ENCODE assay signal across 21 cellular contexts in the genomic region with DNA sequence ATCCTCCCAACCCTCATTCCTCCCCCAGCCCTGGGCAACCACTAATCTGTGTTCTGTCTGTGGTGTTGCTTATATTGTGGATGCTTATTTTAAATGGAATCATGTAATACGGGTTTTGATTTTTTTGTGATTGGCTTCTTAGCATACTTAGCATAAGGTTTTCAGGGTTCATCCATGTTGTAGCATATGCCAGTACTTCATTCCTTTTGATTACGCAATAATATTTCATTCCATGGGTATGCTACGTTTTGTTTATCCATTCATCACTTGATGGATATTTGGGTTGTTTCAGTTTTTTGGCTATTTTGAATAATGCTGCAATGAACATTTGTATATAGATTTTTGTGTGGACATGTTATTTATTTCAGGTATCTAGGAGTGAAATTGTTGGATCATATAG.
A peak's percentile ranks its signal among the peaks of the same experiment; 100 is the strongest.
DNase-seq lines count a peak whose midpoint lies in the region; ATAC-seq, FAIRE-seq and TF ChIP-seq lines count a peak whose summit lies in the region.
"Had no signal": no experiment of that assay in that cellular context is flagged by ENCODE, and none has a peak within 500 bp of the region (broad histone marks: within the 10 kb centered on the region; RNA-seq: fewer than 3 reads in every experiment).

No MANE protein-coding gene starts in this region.

- H2AFZ ChIP-seq in HepG2 (ENCODE audit: low read length), result no peak overlapping the region
- no peak overlapping the region for H2AFZ ChIP-seq in astrocyte (ENCODE audit: low read depth, low read length)
- H2AFZ ChIP-seq: PC-9 had no signal

- no peak for FAIRE-seq in HepG2 (lab: Jason Lieb, UNC)
- no peak for FAIRE-seq in astrocyte (lab: Jason Lieb, UNC)
- FAIRE-seq: G401.6, GM12891 had no signal

- no peak for DNase-seq in HepG2 (ENCODE audit: low spot score)
- no peak for DNase-seq in right lobe of liver
- DNase-seq in astrocyte (ENCODE audit: low read depth), result peak; percentile 30
- peak; percentile 30 for DNase-seq in fibroblast of mammary gland (ENCODE audit: low read depth)
- DNase-seq in cerebellum (ENCODE audit: low spot score), result no peak
- no peak for DNase-seq in T-helper 2 cell
- no peak for DNase-seq in activated naive CD4-positive, alpha-beta T cell treated with anti-CD3 and anti-CD28 coated beads for 36 hours
- DNase-seq in naive thymus-derived CD8-positive, alpha-beta T cell, result no peak
- DNase-seq: 8988T, Caco-2, DMS53, KBM-7, NCI-H1048, NCI-H146, NCI-H2081 treated with DMSO at 0.1 percent for 48 hours, NCI-H2227 treated with DMSO at 0.1 percent for 48 hours, PC-9, SK-N-SH had no signal

- H3K4me3 ChIP-seq in HepG2 (replicated peaks in 1 of 3; ENCODE audit: insufficient read depth in 1 of 3, low read depth in 2 of 3, low read length in 3 of 3) (no peak overlapping the region), right lobe of liver (no peak overlapping the region), astrocyte (ENCODE audit: insufficient read depth, low read depth, low read length) (no peak overlapping the region), fibroblast of mammary gland (ENCODE audit: control insufficient read depth, low read depth, low read length) (no peak overlapping the region)
- H3K4me3 ChIP-seq: PC-9 had no signal

- CTCF ChIA-PET in HepG2 (lab: Yijun Ruan, JAX; ENCODE audit: low intra/inter-chr PET ratio, low total read pairs), result no interaction called here
- CTCF ChIA-PET in activated naive CD4-positive, alpha-beta T cell treated with anti-CD3 and anti-CD28 coated beads for 36 hours (lab: Charles Lee), result no interaction called here

- peaks cover 9% of the 10 kb centered on the region for H3K9me3 Mint-ChIP-seq in astrocyte (ENCODE audit: unreplicated experiment)
- H3K9me3 Mint-ChIP-seq in activated naive CD4-positive, alpha-beta T cell treated with anti-CD3 and anti-CD28 coated beads for 36 hours, result peaks cover 2% of the 10 kb centered on the region
- H3K9me3 Mint-ChIP-seq in naive thymus-derived CD8-positive, alpha-beta T cell, result peaks cover 0 to 10% (median 2%) of the 10 kb centered on the region in 9 donors

- in situ Hi-C loops in HepG2 (cut with HindIII; ENCODE audit: extremely low pct_ligation_motif_present, low pct_unique_long_range_greater_than_20kb), result no loop called here

- TF ChIP-seq POLR2A in HepG2 (IDR thresholded peaks at IDR 0.05; ENCODE audit: insufficient read depth in 1 of 2, low read depth in 2 of 2, low read length in 2 of 2), result no peak
- TF ChIP-seq POLR2A in right lobe of liver (IDR thresholded peaks at IDR 0.05), result no peak

- no peak for TF ChIP-seq EP300 in HepG2 (IDR thresholded peaks at IDR 0.05; ENCODE audit: low read depth in 2 of 2, low read length in 2 of 2)
- TF ChIP-seq EP300 in HepG2 (CRISPR knock-in tag; IDR thresholded peaks at IDR 0.05; ENCODE audit: borderline replicate concordance), result no peak

- TF ChIP-seq RAD21 in HepG2 (CRISPR knock-in tag; IDR thresholded peaks at IDR 0.05), result no peak

- H3K9me3 ChIP-seq in HepG2 (ENCODE audit: low read length) (no peaks in the 10 kb centered on the region), right lobe of liver (no peaks in the 10 kb centered on the region), astrocyte (ENCODE audit: insufficient read depth, low read depth, low read length) (no peaks in the 10 kb centered on the region)
- H3K9me3 ChIP-seq: SK-N-SH had no signal

- POLR2A ChIA-PET in HepG2 (lab: Yijun Ruan, JAX), result no interaction called here
- POLR2A ChIA-PET in naive thymus-derived CD8-positive, alpha-beta T cell (lab: Charles Lee), result no interaction called here

- intact Hi-C loops in HepG2 (cut with micrococcal nuclease; ENCODE audit: unreplicated experiment), result no loop called here
- intact Hi-C loops in right lobe of liver (cut with DNase I), result no loop called here
- intact Hi-C loops in activated naive CD4-positive, alpha-beta T cell treated with anti-CD3 and anti-CD28 coated beads for 36 hours (cut with micrococcal nuclease), result no loop called here

- no peaks in the 10 kb centered on the region for H3K79me2 ChIP-seq in HepG2 (ENCODE audit: insufficient read depth, low read length)
- H3K79me2 ChIP-seq in astrocyte (ENCODE audit: insufficient read depth, low read length), result peaks cover 9% of the 10 kb centered on the region

- ATAC-seq in HepG2 (no peak), right lobe of liver (no peak)
- no peak for ATAC-seq in naive thymus-derived CD8-positive, alpha-beta T cell

- no peak overlapping the region for H3K4me3 Mint-ChIP-seq in astrocyte (ENCODE audit: unreplicated experiment)
- H3K4me3 Mint-ChIP-seq in activated naive CD4-positive, alpha-beta T cell treated with anti-CD3 and anti-CD28 coated beads for 36 hours, result no peak overlapping the region
- H3K4me3 Mint-ChIP-seq in naive thymus-derived CD8-positive, alpha-beta T cell, result no peak overlapping the region
- H3K4me3 Mint-ChIP-seq: CD14-positive monocyte had no signal

- H3K27me3 ChIP-seq in HepG2 (ENCODE audit: control insufficient read depth in 1 of 2, insufficient read depth in 2 of 2, low read length in 2 of 2) (no peaks in the 10 kb centered on the region), right lobe of liver (no peaks in the 10 kb centered on the region), astrocyte (ENCODE audit: insufficient read depth, low read length) (no peaks in the 10 kb centered on the region)

- H3K4me2 ChIP-seq in HepG2 (ENCODE audit: low read depth, low read length) (no peak overlapping the region), astrocyte (ENCODE audit: low read length) (no peak overlapping the region)
- H3K4me2 ChIP-seq: PC-9, SK-N-SH had no signal

- no peak overlapping the region for H3K27ac Mint-ChIP-seq in astrocyte (ENCODE audit: unreplicated experiment)
- H3K27ac Mint-ChIP-seq in activated naive CD4-positive, alpha-beta T cell treated with anti-CD3 and anti-CD28 coated beads for 36 hours, result no peak overlapping the region
- H3K27ac Mint-ChIP-seq in naive thymus-derived CD8-positive, alpha-beta T cell, result no peak overlapping the region
- H3K27ac Mint-ChIP-seq: CD14-positive monocyte had no signal

- H3K9ac ChIP-seq in HepG2 (ENCODE audit: insufficient read depth, low read depth, low read length), result no peak overlapping the region
- no peak overlapping the region for H3K9ac ChIP-seq in astrocyte (ENCODE audit: low read length)
- H3K9ac ChIP-seq: SK-N-SH had no signal

- H3K27me3 Mint-ChIP-seq in astrocyte (ENCODE audit: low read depth, unreplicated experiment), result no peaks in the 10 kb centered on the region
- no peaks in the 10 kb centered on the region for H3K27me3 Mint-ChIP-seq in activated naive CD4-positive, alpha-beta T cell treated with anti-CD3 and anti-CD28 coated beads for 36 hours (ENCODE audit: low read depth)
- peaks cover 0 to 28% (median 1%) of the 10 kb centered on the region in 5 donors for H3K27me3 Mint-ChIP-seq in naive thymus-derived CD8-positive, alpha-beta T cell

- TF ChIP-seq CTCF in HepG2 (CRISPR knock-in tag; IDR thresholded peaks at IDR 0.05) (no peak), right lobe of liver (IDR thresholded peaks at IDR 0.05) (no peak), astrocyte (IDR thresholded peaks at IDR 0.05; ENCODE audit: insufficient read depth, low read depth, low read length) (no peak), fibroblast of mammary gland (conservative IDR thresholded peaks at IDR 0.05; ENCODE audit: control insufficient read depth, insufficient read depth, low read depth, low read length) (no peak)

- WGBS in HepG2 (ENCODE audit: low lambda C conversion rate), result 98% methylated on average over 3 of the region's 3 CpGs
- 60% methylated on average over 3 of the region's 3 CpGs for WGBS in right lobe of liver (ENCODE audit: insufficient coverage, low coverage, low lambda C conversion rate, missing lambda C conversion rate)

- no peaks in the 10 kb centered on the region; a peak in 1 of 5 replicates for H3K36me3 ChIP-seq in HepG2 (replicated peaks in 1 of 2; ENCODE audit: control insufficient read depth in 1 of 2, insufficient read depth in 2 of 2, low read length in 2 of 2)
- no peaks in the 10 kb centered on the region for H3K36me3 ChIP-seq in right lobe of liver
- no peaks in the 10 kb centered on the region for H3K36me3 ChIP-seq in astrocyte (ENCODE audit: insufficient read depth, low read length)

- no TSS peak for BruUV-seq in HepG2 (replicated peaks; lab: Mats Ljungman, UMichigan)

- peaks cover 19% of the 10 kb centered on the region for H3K4me1 Mint-ChIP-seq in astrocyte (ENCODE audit: low read depth, unreplicated experiment)
- H3K4me1 Mint-ChIP-seq in activated naive CD4-positive, alpha-beta T cell treated with anti-CD3 and anti-CD28 coated beads for 36 hours (ENCODE audit: low read depth), result no peaks in the 10 kb centered on the region
- H3K4me1 Mint-ChIP-seq in naive thymus-derived CD8-positive, alpha-beta T cell, result no peaks in the 10 kb centered on the region
- H3K4me1 Mint-ChIP-seq: CD14-positive monocyte had no signal

- no peaks in the 10 kb centered on the region for H4K20me1 ChIP-seq in HepG2 (ENCODE audit: insufficient read depth, low read length)
- H4K20me1 ChIP-seq in astrocyte (ENCODE audit: insufficient read depth, low read length), result peaks cover 25% of the 10 kb centered on the region

- H3K27ac ChIP-seq in HepG2 (ENCODE audit: extremely low read length, insufficient read depth, low read length) (no peak overlapping the region), right lobe of liver (no peak overlapping the region), astrocyte (ENCODE audit: low read depth, low read length) (no peak overlapping the region)
- H3K27ac ChIP-seq: PC-9 had no signal

- peaks cover 7% of the 10 kb centered on the region for H3K36me3 Mint-ChIP-seq in astrocyte (ENCODE audit: low read depth, unreplicated experiment)
- H3K36me3 Mint-ChIP-seq in activated naive CD4-positive, alpha-beta T cell treated with anti-CD3 and anti-CD28 coated beads for 36 hours (ENCODE audit: low read depth), result no peaks in the 10 kb centered on the region
- peaks cover 0 to 7% (median 2%) of the 10 kb centered on the region in 3 donors for H3K36me3 Mint-ChIP-seq in naive thymus-derived CD8-positive, alpha-beta T cell
- H3K36me3 Mint-ChIP-seq: CD14-positive monocyte had no signal

- H3K4me1 ChIP-seq in HepG2 (ENCODE audit: insufficient read depth, low read length), result peaks cover 50% of the 10 kb centered on the region
- peaks cover 0 to 8% (median 3%) of the 10 kb centered on the region in 4 donors for H3K4me1 ChIP-seq in right lobe of liver
- H3K4me1 ChIP-seq in astrocyte (ENCODE audit: insufficient read depth, low read length), result peaks cover 10% of the 10 kb centered on the region

TF ChIP-seq in HepG2, 621 proteins besides CTCF, POLR2A, EP300 and RAD21 (continues in another document):
- TF ChIP-seq PREB (CRISPR knock-in tag; IDR thresholded peaks at IDR 0.05), result no peak
- TF ChIP-seq CAMTA2 (CRISPR knock-in tag; IDR thresholded peaks at IDR 0.05; ENCODE audit: borderline replicate concordance), result no peak
- TF ChIP-seq ZNF557 (CRISPR knock-in tag; IDR thresholded peaks at IDR 0.05), result no peak
- TF ChIP-seq ZNF777 (CRISPR knock-in tag; IDR thresholded peaks at IDR 0.05), result no peak

Comparison
In these comparisons a context has a peak if more than half of its experiments do, and no peak if none do; other contexts are left out.
1. DNase-seq: peak in astrocyte (single experiment) and fibroblast of mammary gland (single experiment); none in HepG2 (single experiment), right lobe of liver (0 of 3), cerebellum (single experiment), T-helper 2 cell (0 of 5), activated naive CD4-positive, alpha-beta T cell treated with anti-CD3 and anti-CD28 coated beads for 36 hours (single experiment) and naive thymus-derived CD8-positive, alpha-beta T cell (0 of 10).